ENCODE assay signal across 24 cellular contexts in genomic region chr4:28226962-28227361, GRCh38.
"Had no signal": no experiment of that assay in that cellular context is flagged by ENCODE, and none has a peak within 500 bp of the region (broad histone marks: within the 10 kb centered on the region; RNA-seq: fewer than 3 reads in every experiment).

No MANE protein-coding gene starts in this region.

- H3K4me1 Mint-ChIP-seq: immature natural killer cell; memory B cell; natural killer cell; stimulated activated memory B cell treated with anti-CD40 and anti-IgM and Interleukin-4, amounts not matched to agents 10 μg/mL and 1 μg/mL and 100 μg/mL, for 72 hours had no signal

- H3K9me3 Mint-ChIP-seq: endodermal cell; stimulated activated memory B cell treated with anti-CD40 and anti-IgM and Interleukin-4, amounts not matched to agents 10 μg/mL and 1 μg/mL and 100 μg/mL, for 72 hours had no signal

- H3K4me3 ChIP-seq: esophagus muscularis mucosa, left ventricle myocardium inferior, lung, ovary, right atrium auricular region, suprapubic skin, transverse colon, upper lobe of right lung, uterus had no signal

- DNase-seq: effector CD8-positive, alpha-beta T cell; endodermal cell; foreskin melanocyte; immature natural killer cell; islet precursor cell; kidney glomerular epithelial cell; left colon; left ventricle myocardium inferior; natural killer cell; occipital lobe; ovary; stimulated activated CD4-positive, alpha-beta T cell treated with anti-CD3 and anti-CD28 coated beads, Interleukin-2, amount 100 ng/mL, for 24 hours; stimulated activated CD4-positive, alpha-beta T cell treated with anti-CD3 and anti-CD28 coated beads, Interleukin-4, amount 100 ng/mL, for 4 hours; stimulated activated naive CD8-positive, alpha-beta T cell treated with anti-CD3 and anti-CD28 coated beads, Interleukin-15, Interleukin-2, amounts not matched to agents 100 U/mL and 50 U/mL, for 24 hours; transverse colon; upper lobe of right lung; uterus had no signal

- H3K27ac ChIP-seq: esophagus muscularis mucosa, left ventricle myocardium inferior, ovary, right atrium auricular region, suprapubic skin, transverse colon, upper lobe of right lung, uterus had no signal

- H3K27ac Mint-ChIP-seq: endodermal cell; immature natural killer cell; memory B cell; natural killer cell; stimulated activated memory B cell treated with anti-CD40 and anti-IgM and Interleukin-4, amounts not matched to agents 10 μg/mL and 1 μg/mL and 100 μg/mL, for 72 hours had no signal

- H3K4me3 Mint-ChIP-seq: endodermal cell; immature natural killer cell; memory B cell; natural killer cell; stimulated activated memory B cell treated with anti-CD40 and anti-IgM and Interleukin-4, amounts not matched to agents 10 μg/mL and 1 μg/mL and 100 μg/mL, for 72 hours had no signal

- H3K36me3 ChIP-seq: esophagus muscularis mucosa, left ventricle myocardium inferior, ovary, right atrium auricular region, suprapubic skin, transverse colon, upper lobe of right lung, uterus had no signal

- H3K4me1 ChIP-seq: esophagus muscularis mucosa, left ventricle myocardium inferior, right atrium auricular region, suprapubic skin, transverse colon, upper lobe of right lung, uterus had no signal

- H3K9me3 ChIP-seq: esophagus muscularis mucosa, left ventricle myocardium inferior, ovary, right atrium auricular region, suprapubic skin, transverse colon, upper lobe of right lung, uterus had no signal

- ATAC-seq: left colon; natural killer cell; sciatic nerve; stimulated activated memory B cell treated with anti-CD40 and anti-IgM and Interleukin-4, amounts not matched to agents 10 μg/mL and 1 μg/mL and 100 μg/mL, for 72 hours; stimulated activated naive CD8-positive, alpha-beta T cell treated with anti-CD3 and anti-CD28 coated beads, Interleukin-15, Interleukin-2, amounts not matched to agents 100 U/mL and 50 U/mL, for 24 hours; upper lobe of right lung had no signal

- H3K36me3 Mint-ChIP-seq: immature natural killer cell; memory B cell; natural killer cell; stimulated activated memory B cell treated with anti-CD40 and anti-IgM and Interleukin-4, amounts not matched to agents 10 μg/mL and 1 μg/mL and 100 μg/mL, for 72 hours had no signal

- H3K27me3 Mint-ChIP-seq: memory B cell; stimulated activated memory B cell treated with anti-CD40 and anti-IgM and Interleukin-4, amounts not matched to agents 10 μg/mL and 1 μg/mL and 100 μg/mL, for 72 hours had no signal

- H3K27me3 ChIP-seq: esophagus muscularis mucosa, ovary, right atrium auricular region, suprapubic skin, transverse colon, upper lobe of right lung, uterus had no signal
